ENCODE assay signal across 16 cellular contexts in genomic region chr6:18058429-18058828, GRCh38.
A peak's percentile ranks its signal among the peaks of the same experiment; 100 is the strongest.
DNase-seq lines count a peak whose midpoint lies in the region; ATAC-seq, FAIRE-seq and TF ChIP-seq lines count a peak whose summit lies in the region.
"Had no signal": no experiment of that assay in that cellular context is flagged by ENCODE, and none has a peak within 500 bp of the region (broad histone marks: within the 10 kb centered on the region; RNA-seq: fewer than 3 reads in every experiment).

No MANE protein-coding gene starts in this region.

- no peak for TF ChIP-seq CTCF in Loucy (conservative IDR thresholded peaks at IDR 0.05; ENCODE audit: low read length)
- TF ChIP-seq CTCF in K562 (IDR thresholded peaks at IDR 0.05 in 2 of 3, conservative IDR thresholded peaks at IDR 0.05 in 1 of 3; ENCODE audit: insufficient read depth in 2 of 3, low read depth in 1 of 3, low read length in 3 of 3), result no peak

- H3K4me1 ChIP-seq in Loucy (ENCODE audit: insufficient read depth, low read length, poor library complexity, severe bottlenecking) (peaks cover 9% of the 10 kb centered on the region), K562 (replicated peaks in 1 of 2; ENCODE audit: control insufficient read depth in 2 of 2, insufficient read depth in 2 of 2, low read length in 2 of 2) (peaks cover 3 to 30% of the 10 kb centered on the region in 2 experiments; a peak in 3 of 5 replicates)

- H3K27me3 ChIP-seq in Loucy (ENCODE audit: insufficient read depth, low read length, poor library complexity, severe bottlenecking), result no peaks in the 10 kb centered on the region
- no peaks in the 10 kb centered on the region for H3K27me3 ChIP-seq in K562 (ENCODE audit: control insufficient read depth in 2 of 2, insufficient read depth in 2 of 2, low read length in 2 of 2)
- H3K27me3 ChIP-seq: BLaER1 treated with 17β-estradiol and CSF1 and Interleukin-3, amounts not matched to agents 10 nM and 100 nM had no signal

- POLR2A ChIA-PET in K562 (lab: Yijun Ruan, JAX), result interaction anchor here (0.6 to 2.3 kb wide), 2 partner anchors 11 to 54 kb away, joined by 3 to 9 read pairs; no protein-coding TSS in a partner anchor

- intact Hi-C loops in K562 (cut with micrococcal nuclease), result no loop called here

- H3K9ac ChIP-seq in Loucy (ENCODE audit: low read depth, low read length, poor library complexity, severe bottlenecking) (no peak overlapping the region), K562 (ENCODE audit: insufficient read depth in 1 of 2, low read depth in 2 of 2, low read length in 2 of 2) (no peak overlapping the region)
- H3K9ac ChIP-seq: BLaER1 treated with 17β-estradiol and CSF1 and Interleukin-3, amounts not matched to agents 10 nM and 100 nM had no signal

- H3K27ac ChIP-seq in K562 (ENCODE audit: extremely low read depth, low read depth, low read length), result no peak overlapping the region
- H3K27ac ChIP-seq: BLaER1 treated with 17β-estradiol and CSF1 and Interleukin-3, amounts not matched to agents 10 nM and 100 nM had no signal

- TF ChIP-seq EP300 in K562 (IDR thresholded peaks at IDR 0.05; ENCODE audit: low read length), result no peak

- H3F3A ChIP-seq in Loucy (ENCODE audit: low read depth), result no peaks in the 10 kb centered on the region

- CTCF ChIA-PET in K562 (lab: Yijun Ruan, JAX; ENCODE audit: low intra/inter-chr PET ratio), result no interaction called here

- no peaks in the 10 kb centered on the region for H4K20me1 ChIP-seq in Loucy (ENCODE audit: insufficient read depth, low read length, poor library complexity, severe bottlenecking)
- H4K20me1 ChIP-seq in K562 (replicated peaks; ENCODE audit: control insufficient read depth, insufficient read depth, low read length), result no peaks in the 10 kb centered on the region
- H4K20me1 ChIP-seq: BLaER1 treated with 17β-estradiol and CSF1 and Interleukin-3, amounts not matched to agents 10 nM and 100 nM had no signal

- no TSS peak for BruUV-seq in K562 (replicated peaks; lab: Mats Ljungman, UMichigan)

- H3K36me3 ChIP-seq in Loucy (ENCODE audit: insufficient read depth, low read length), result no peaks in the 10 kb centered on the region
- H3K36me3 ChIP-seq in K562 (ENCODE audit: control insufficient read depth, insufficient read depth, low read length), result no peaks in the 10 kb centered on the region
- H3K36me3 ChIP-seq: BLaER1 treated with 17β-estradiol and CSF1 and Interleukin-3, amounts not matched to agents 10 nM and 100 nM had no signal

- WGBS in K562 (ENCODE audit: insufficient coverage, low coverage, missing lambda C conversion rate), result 30% methylated on average over 5 of the region's 5 CpGs

- no peak overlapping the region for H3K4me3 ChIP-seq in Loucy (ENCODE audit: low read length, poor library complexity, severe bottlenecking)
- no peak overlapping the region for H3K4me3 ChIP-seq in K562
- H3K4me3 ChIP-seq: BLaER1 treated with 17β-estradiol and CSF1 and Interleukin-3, amounts not matched to agents 10 nM and 100 nM; GM12878 had no signal

- no peaks in the 10 kb centered on the region for H3K9me2 ChIP-seq in Loucy (replicated peaks; ENCODE audit: low read depth, low read length)

- H3K9me1 ChIP-seq in K562 (ENCODE audit: control insufficient read depth, insufficient read depth, low read length), result no peaks in the 10 kb centered on the region

- peak; percentile 24 for ATAC-seq in K562
- peak; percentile 51 for ATAC-seq in left lobe of liver
- ATAC-seq: CD8-positive, alpha-beta T cell; GM12878 had no signal

- no peak for DNase-seq in K562 (ENCODE audit: extremely low read depth in 1 of 4, low spot score in 3 of 4)
- peak; percentile 53 for DNase-seq in left lobe of liver (ENCODE audit: low spot score)
- no peak for DNase-seq in SKM-1 (lab: John Stamatoyannopoulos, UW; ENCODE audit: unreplicated experiment)
- DNase-seq in DMS114 treated with DMSO at 0.1 percent for 48 hours (lab: John Stamatoyannopoulos, UW; ENCODE audit: unreplicated experiment), result no peak
- DNase-seq in central memory CD4-positive, alpha-beta T cell, result no peak
- DNase-seq: Calu3; CD8-positive, alpha-beta T cell; DMS53; DND-41; EL; HCEC 1CT; IMR-90 had no signal

- in situ Hi-C loops in K562 (cut with MboI), result no loop called here

- TF ChIP-seq POLR2A in K562 (conservative IDR thresholded peaks at IDR 0.05), result no peak

- no peaks in the 10 kb centered on the region for H3K79me2 ChIP-seq in Loucy (ENCODE audit: insufficient read depth, low read length)
- H3K79me2 ChIP-seq in K562 (ENCODE audit: control insufficient read depth, insufficient read depth, low read length), result no peaks in the 10 kb centered on the region

- TF ChIP-seq RAD21 in K562 (CRISPR knock-in tag; conservative IDR thresholded peaks at IDR 0.05 in 1 of 2, IDR thresholded peaks at IDR 0.05 in 1 of 2), result no peak

- H2AFZ ChIP-seq in Loucy (ENCODE audit: low read length), result peak overlapping the region; percentile 46; the same call in 1 of the 2 replicates
- H2AFZ ChIP-seq in K562 (ENCODE audit: low read depth, low read length), result peak overlapping the region; percentile 74

- no peak for FAIRE-seq in K562 (lab: Jason Lieb, UNC)
- FAIRE-seq: GM12878, H54 had no signal

- H3K4me2 ChIP-seq in Loucy (ENCODE audit: low read depth, low read length, poor library complexity, severe bottlenecking) (no peak overlapping the region), K562 (ENCODE audit: insufficient read depth, low read length) (no peak overlapping the region)
- H3K4me2 ChIP-seq: BLaER1 treated with 17β-estradiol and CSF1 and Interleukin-3, amounts not matched to agents 10 nM and 100 nM had no signal

- no peaks in the 10 kb centered on the region for H3K9me3 ChIP-seq in Loucy (ENCODE audit: insufficient read depth, low read depth, low read length)
- no peaks in the 10 kb centered on the region for H3K9me3 ChIP-seq in K562 (replicated peaks; ENCODE audit: control insufficient read depth, insufficient read depth, low read depth, low read length)
- H3K9me3 ChIP-seq: BLaER1 treated with 17β-estradiol and CSF1 and Interleukin-3, amounts not matched to agents 10 nM and 100 nM had no signal

TF ChIP-seq in K562, 482 proteins besides CTCF, POLR2A, EP300 and RAD21:
- TF ChIP-seq PURB (CRISPR knock-in tag; IDR thresholded peaks at IDR 0.05; ENCODE audit: low read depth), result no peak
